24 cellular contexts compared by ENCODE assay signal in the genomic region with DNA sequence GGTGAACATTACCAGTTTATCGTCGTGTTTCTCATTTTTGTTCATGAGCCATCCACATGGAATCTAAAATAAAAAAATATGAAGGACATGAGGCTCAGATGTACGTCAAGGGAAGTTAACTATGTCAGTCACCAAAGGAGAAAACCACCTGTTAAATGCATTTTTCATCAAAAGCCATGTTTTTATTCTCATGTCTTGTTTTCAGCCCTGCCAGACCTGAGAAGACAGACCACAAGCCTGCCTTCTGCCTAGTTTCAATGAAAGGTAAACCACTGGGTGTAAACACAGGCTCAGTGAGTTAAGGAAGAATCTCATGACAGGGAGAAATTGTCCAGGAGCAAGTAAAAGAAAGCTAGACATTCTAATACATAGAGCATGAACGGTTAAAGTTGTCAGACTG. TPM values are rescaled to one million over a fixed set of nuclear protein-coding genes. Genes with fewer than 3 reads are reported as not detected.
"Had no signal": no experiment of that assay in that cellular context is flagged by ENCODE, and none has a peak within 500 bp of the region (broad histone marks: within the 10 kb centered on the region; RNA-seq: fewer than 3 reads in every experiment).

No MANE protein-coding gene starts in this region.

- H3K36me3 Mint-ChIP-seq: immature natural killer cell; neural progenitor cell; stimulated activated naive B cell treated with anti-CD40 and anti-IgM and Interleukin-4, amounts not matched to agents 10 μg/mL and 1 μg/mL and 100 μg/mL, for 72 hours had no signal

- H3K9me3 ChIP-seq: adrenal gland, esophagus muscularis mucosa, heart right ventricle, left ventricle myocardium inferior, psoas muscle, tibial nerve, vagina had no signal

- H3K4me3 Mint-ChIP-seq: activated B cell treated with CpG ODN at 0.5 μM for 24 hours; activated CD4-positive, alpha-beta memory T cell treated with anti-CD3 and anti-CD28 coated beads for 36 hours; activated naive CD4-positive, alpha-beta T cell treated with anti-CD3 and anti-CD28 coated beads, Interleukin-2, amount 50 U/mL, for 24 hours; immature natural killer cell; neural progenitor cell; stimulated activated naive B cell treated with anti-CD40 and anti-IgM and Interleukin-4, amounts not matched to agents 10 μg/mL and 1 μg/mL and 100 μg/mL, for 72 hours; T-helper 2 cell treated with Interferon-gamma antibody and Interleukin-4, amounts not matched to agents 5 μg/mL and 100 μg/mL, for 36 hours had no signal

- H3K4me1 ChIP-seq: adrenal gland, esophagus muscularis mucosa, heart right ventricle, left ventricle myocardium inferior, psoas muscle, tibial nerve, vagina had no signal

- H3K9ac ChIP-seq: neural progenitor cell had no signal

- DNase-seq: activated B cell treated with CpG ODN at 0.5 μM for 24 hours; activated CD4-positive, alpha-beta memory T cell treated with anti-CD3 and anti-CD28 coated beads for 36 hours; activated CD4-positive, alpha-beta T cell treated with anti-CD3 and anti-CD28 coated beads for 4 hours; activated effector memory CD4-positive, alpha-beta T cell treated with anti-CD3 and anti-CD28 coated beads, Interleukin-2, amount 50 U/mL, for 16 hours; activated T-cell treated with anti-CD3 and anti-CD28 coated beads, Interleukin-2, amount 50 U/mL, for 48 hours; adrenal gland; effector CD4-positive, alpha-beta T cell; heart right ventricle; immature natural killer cell; kidney glomerular epithelial cell; left ventricle myocardium inferior; psoas muscle; right cardiac atrium; stimulated activated CD4-positive, alpha-beta T cell treated with anti-CD3 and anti-CD28 coated beads, Interleukin-4, amount 100 ng/mL, for 4 hours; stimulated activated naive B cell treated with anti-CD40 and anti-IgM and Interleukin-4, amounts not matched to agents 10 μg/mL and 1 μg/mL and 100 μg/mL, for 72 hours; substantia nigra had no signal

- H3K4me3 ChIP-seq: adrenal gland, esophagus muscularis mucosa, heart right ventricle, left ventricle myocardium inferior, neural progenitor cell, psoas muscle, tibial nerve, vagina had no signal

- H3K27me3 ChIP-seq: adrenal gland, esophagus muscularis mucosa, neural progenitor cell, tibial nerve, vagina had no signal

- H3K27me3 Mint-ChIP-seq: activated B cell treated with CpG ODN at 0.5 μM for 24 hours; activated CD4-positive, alpha-beta memory T cell treated with anti-CD3 and anti-CD28 coated beads for 36 hours; activated naive CD4-positive, alpha-beta T cell treated with anti-CD3 and anti-CD28 coated beads, Interleukin-2, amount 50 U/mL, for 24 hours had no signal

- H3K36me3 ChIP-seq: adrenal gland, esophagus muscularis mucosa, heart right ventricle, left ventricle myocardium inferior, neural progenitor cell, tibial nerve, vagina had no signal

- H3K4me1 Mint-ChIP-seq: activated B cell treated with CpG ODN at 0.5 μM for 24 hours; stimulated activated naive B cell treated with anti-CD40 and anti-IgM and Interleukin-4, amounts not matched to agents 10 μg/mL and 1 μg/mL and 100 μg/mL, for 72 hours had no signal

- ATAC-seq: heart right ventricle; psoas muscle; right cardiac atrium; stimulated activated naive B cell treated with anti-CD40 and anti-IgM and Interleukin-4, amounts not matched to agents 10 μg/mL and 1 μg/mL and 100 μg/mL, for 72 hours had no signal

- H2AFZ ChIP-seq: neural progenitor cell had no signal

- H3K27ac ChIP-seq: adrenal gland, esophagus muscularis mucosa, heart right ventricle, left ventricle myocardium inferior, neural progenitor cell, psoas muscle, tibial nerve, vagina had no signal

- H3K27ac Mint-ChIP-seq: activated B cell treated with CpG ODN at 0.5 μM for 24 hours; activated CD4-positive, alpha-beta memory T cell treated with anti-CD3 and anti-CD28 coated beads for 36 hours; activated naive CD4-positive, alpha-beta T cell treated with anti-CD3 and anti-CD28 coated beads, Interleukin-2, amount 50 U/mL, for 24 hours; immature natural killer cell; neural progenitor cell; stimulated activated naive B cell treated with anti-CD40 and anti-IgM and Interleukin-4, amounts not matched to agents 10 μg/mL and 1 μg/mL and 100 μg/mL, for 72 hours; T-helper 2 cell treated with Interferon-gamma antibody and Interleukin-4, amounts not matched to agents 5 μg/mL and 100 μg/mL, for 36 hours had no signal

- H3K4me2 ChIP-seq: neural progenitor cell had no signal

- H3K9me3 Mint-ChIP-seq: activated B cell treated with CpG ODN at 0.5 μM for 24 hours; activated CD4-positive, alpha-beta memory T cell treated with anti-CD3 and anti-CD28 coated beads for 36 hours; activated naive CD4-positive, alpha-beta T cell treated with anti-CD3 and anti-CD28 coated beads, Interleukin-2, amount 50 U/mL, for 24 hours; neural progenitor cell; stimulated activated naive B cell treated with anti-CD40 and anti-IgM and Interleukin-4, amounts not matched to agents 10 μg/mL and 1 μg/mL and 100 μg/mL, for 72 hours; T-helper 2 cell treated with Interferon-gamma antibody and Interleukin-4, amounts not matched to agents 5 μg/mL and 100 μg/mL, for 36 hours had no signal

RNA-seq across cellular contexts. Expression of gene TNIP3, which starts 52.3 kb away (rescaled TPM):
- total RNA-seq: activated B cell treated with CpG ODN at 0.5 μM for 24 hours, bronchial epithelial cell, endothelial cell of umbilical vein, left ventricle myocardium inferior, psoas muscle, right cardiac atrium, vagina had no signal
- polyA plus RNA-seq: endothelial cell of umbilical vein, psoas muscle, right cardiac atrium had no signal
